1 cellular context compared by ENCODE assay signal in the genomic region with DNA sequence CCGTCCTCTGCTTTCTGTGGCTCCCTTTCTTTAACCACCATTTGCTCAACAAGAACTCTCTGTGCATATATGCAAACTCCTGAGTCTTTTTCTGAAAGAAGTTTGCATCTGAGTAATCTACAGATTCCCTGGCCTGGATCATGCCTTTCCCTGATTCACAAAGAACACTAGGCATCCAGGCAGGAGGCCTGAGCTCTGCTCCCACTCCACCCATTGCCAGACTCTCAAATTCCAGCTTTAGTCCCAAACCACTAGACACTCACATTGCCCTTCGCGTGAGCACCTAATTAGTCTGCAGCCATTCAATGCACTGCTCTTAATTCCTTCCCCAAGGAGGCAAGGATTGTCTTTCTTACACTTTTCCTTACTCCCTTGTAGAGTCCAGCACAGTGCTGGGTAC.
TF ChIP-seq lines count a peak whose summit lies in the region.

No MANE protein-coding gene starts in this region.

TF ChIP-seq in IMR-90, 13 proteins besides CTCF, POLR2A, EP300 and RAD21:
- TF ChIP-seq, protein P1, sequence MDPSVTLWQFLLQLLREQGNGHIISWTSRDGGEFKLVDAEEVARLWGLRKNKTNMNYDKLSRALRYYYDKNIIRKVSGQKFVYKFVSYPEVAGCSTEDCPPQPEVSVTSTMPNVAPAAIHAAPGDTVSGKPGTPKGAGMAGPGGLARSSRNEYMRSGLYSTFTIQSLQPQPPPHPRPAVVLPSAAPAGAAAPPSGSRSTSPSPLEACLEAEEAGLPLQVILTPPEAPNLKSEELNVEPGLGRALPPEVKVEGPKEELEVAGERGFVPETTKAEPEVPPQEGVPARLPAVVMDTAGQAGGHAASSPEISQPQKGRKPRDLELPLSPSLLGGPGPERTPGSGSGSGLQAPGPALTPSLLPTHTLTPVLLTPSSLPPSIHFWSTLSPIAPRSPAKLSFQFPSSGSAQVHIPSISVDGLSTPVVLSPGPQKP (IDR thresholded peaks at IDR 0.05; ENCODE audit: borderline replicate concordance, low read depth, low read length) = no peak
- TF ChIP-seq RCOR1 (IDR thresholded peaks at IDR 0.05; ENCODE audit: insufficient replicate concordance, low read length) (no peak), CHD1 (IDR thresholded peaks at IDR 0.05; ENCODE audit: low read depth, low read length) (no peak), NFE2L2 (IDR thresholded peaks at IDR 0.05; ENCODE audit: low read depth, low read length) (no peak), FOS (IDR thresholded peaks at IDR 0.05; ENCODE audit: low read depth, low read length) (no peak), BHLHE40 (IDR thresholded peaks at IDR 0.05; ENCODE audit: low read depth, low read length) (no peak), MAFK (IDR thresholded peaks at IDR 0.05; ENCODE audit: low read depth, low read length) (no peak), SMC3 (IDR thresholded peaks at IDR 0.05; ENCODE audit: low read depth, low read length) (no peak)
- TF ChIP-seq, protein P2, sequence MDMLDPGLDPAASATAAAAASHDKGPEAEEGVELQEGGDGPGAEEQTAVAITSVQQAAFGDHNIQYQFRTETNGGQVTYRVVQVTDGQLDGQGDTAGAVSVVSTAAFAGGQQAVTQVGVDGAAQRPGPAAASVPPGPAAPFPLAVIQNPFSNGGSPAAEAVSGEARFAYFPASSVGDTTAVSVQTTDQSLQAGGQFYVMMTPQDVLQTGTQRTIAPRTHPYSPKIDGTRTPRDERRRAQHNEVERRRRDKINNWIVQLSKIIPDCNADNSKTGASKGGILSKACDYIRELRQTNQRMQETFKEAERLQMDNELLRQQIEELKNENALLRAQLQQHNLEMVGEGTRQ (IDR thresholded peaks at IDR 0.05; ENCODE audit: low read depth, low read length) = no peak
